In the genomic region with DNA sequence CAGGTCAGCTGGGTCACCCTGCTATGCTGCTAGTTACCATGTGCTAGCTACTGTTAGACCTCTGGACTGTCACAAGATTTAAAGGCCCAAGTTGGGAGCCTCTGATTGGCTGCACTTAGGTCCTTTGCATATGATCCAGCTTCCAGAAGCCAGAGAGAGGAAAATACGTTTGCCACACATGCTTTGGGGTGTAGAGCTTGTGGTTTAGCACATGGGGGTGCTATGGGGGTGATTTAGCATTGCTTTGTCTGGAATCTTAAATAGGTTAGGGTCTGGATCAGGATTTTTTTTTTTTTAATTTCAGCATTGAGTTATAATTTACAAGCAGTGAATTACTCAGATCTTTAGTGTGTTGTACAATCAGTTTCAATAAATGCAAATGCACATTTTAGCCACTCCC, we compare ENCODE assay signal across 36 cellular contexts.
"Had no signal": no experiment of that assay in that cellular context is flagged by ENCODE, and none has a peak within 500 bp of the region (broad histone marks: within the 10 kb centered on the region; RNA-seq: fewer than 3 reads in every experiment).

No MANE protein-coding gene starts in this region.

- H3K4me1 ChIP-seq: ascending aorta, breast epithelium, esophagus muscularis mucosa, foreskin keratinocyte, gastrocnemius medialis had no signal

- DNase-seq: activated CD4-positive, alpha-beta memory T cell treated with anti-CD3 and anti-CD28 coated beads for 36 hours; activated CD4-positive, alpha-beta T cell treated with anti-CD3 and anti-CD28 coated beads for 36 hours; activated CD4-positive, alpha-beta T cell treated with anti-CD3 and anti-CD28 coated beads, Interleukin-2, amount 10 ng/mL, durations not matched to agents 24 days and 14 days; activated CD4-positive, CD25-positive, alpha-beta regulatory T cell; activated CD4-positive, CD25-positive, alpha-beta regulatory T cell treated with anti-CD3 and anti-CD28 coated beads, Interleukin-2, amount 50 U/mL, for 72 hours; activated CD8-positive, alpha-beta memory T cell treated with anti-CD3 and anti-CD28 coated beads, Interleukin-2, amount 50 U/mL, for 48 hours; activated CD8-positive, alpha-beta T cell treated with anti-CD3 and anti-CD28 coated beads, Interleukin-2, amount 10 ng/mL, durations not matched to agents 7 days and 5 days; activated gamma-delta T cell; activated naive CD4-positive, alpha-beta T cell; activated naive CD4-positive, alpha-beta T cell treated with anti-CD3 and anti-CD28 coated beads, Interleukin-2, amount 10 ng/mL, durations not matched to agents 7 days and 5 days; activated naive CD8-positive, alpha-beta T cell treated with anti-CD3 and anti-CD28 coated beads, Interleukin-2, amount 10 ng/mL, durations not matched to agents 7 days and 5 days; activated T-cell treated with anti-CD3 and anti-CD28 coated beads for 4 hours; activated T-cell treated with anti-CD3 and anti-CD28 coated beads, Interleukin-2, amount 50 U/mL, for 24 hours; activated T-cell treated with anti-CD3 and anti-CD28 coated beads, Interleukin-2, amount 50 U/mL, for 72 hours; central memory CD4-positive, alpha-beta T cell; cerebellar nuclear complex; dorsolateral prefrontal cortex; effector memory CD4-positive, alpha-beta T cell; endodermal cell; erythroblast; foreskin keratinocyte; gastrocnemius medialis; glutamatergic neuron; T-helper 1 cell; T-helper 17 cell; T1000; WERI-Rb-1 had no signal

- H3K27me3 Mint-ChIP-seq: activated CD4-positive, alpha-beta memory T cell treated with anti-CD3 and anti-CD28 coated beads for 36 hours; activated CD4-positive, alpha-beta T cell treated with anti-CD3 and anti-CD28 coated beads for 36 hours; activated CD4-positive, alpha-beta T cell treated with anti-CD3 and anti-CD28 coated beads, Interleukin-2, amount 10 ng/mL, durations not matched to agents 24 days and 14 days; activated naive CD4-positive, alpha-beta T cell treated with anti-CD3 and anti-CD28 coated beads, Interleukin-2, amount 10 ng/mL, durations not matched to agents 7 days and 5 days; activated naive CD8-positive, alpha-beta T cell treated with anti-CD3 and anti-CD28 coated beads, Interleukin-2, amount 10 ng/mL, durations not matched to agents 7 days and 5 days; activated T-cell treated with anti-CD3 and anti-CD28 coated beads, Interleukin-2, amount 50 U/mL, for 24 hours; brain; dendritic cell treated with granulocyte-macrophage colony-stimulating factor and Interleukin-4, amounts not matched to agents 40 ng/mL and 50 ng/mL, for 4 days; T-helper 17 cell had no signal

- H3K27ac Mint-ChIP-seq: activated CD4-positive, alpha-beta memory T cell treated with anti-CD3 and anti-CD28 coated beads for 36 hours; activated CD4-positive, alpha-beta T cell treated with anti-CD3 and anti-CD28 coated beads for 36 hours; activated CD4-positive, alpha-beta T cell treated with anti-CD3 and anti-CD28 coated beads, Interleukin-2, amount 10 ng/mL, durations not matched to agents 24 days and 14 days; activated CD8-positive, alpha-beta T cell treated with anti-CD3 and anti-CD28 coated beads, Interleukin-2, amount 10 ng/mL, durations not matched to agents 7 days and 5 days; activated naive CD4-positive, alpha-beta T cell treated with anti-CD3 and anti-CD28 coated beads, Interleukin-2, amount 10 ng/mL, durations not matched to agents 7 days and 5 days; activated naive CD4-positive, alpha-beta T cell treated with anti-CD3 and anti-CD28 coated beads, Interleukin-2, amount 50 U/mL, for 72 hours; activated naive CD8-positive, alpha-beta T cell treated with anti-CD3 and anti-CD28 coated beads, Interleukin-2, amount 10 ng/mL, durations not matched to agents 7 days and 5 days; activated T-cell treated with anti-CD3 and anti-CD28 coated beads, Interleukin-2, amount 50 U/mL, for 24 hours; activated T-cell treated with anti-CD3 and anti-CD28 coated beads, Interleukin-2, amount 50 U/mL, for 72 hours; brain; dendritic cell treated with granulocyte-macrophage colony-stimulating factor and Interleukin-4, amounts not matched to agents 40 ng/mL and 50 ng/mL, for 4 days; endodermal cell; T-helper 17 cell; T-helper 2 cell treated with Interferon-gamma antibody and Interleukin-4, amounts not matched to agents 5 μg/mL and 100 μg/mL, for 36 hours had no signal

- H3K9me3 ChIP-seq: ascending aorta, gastrocnemius medialis had no signal

- H3K36me3 Mint-ChIP-seq: activated CD4-positive, alpha-beta memory T cell treated with anti-CD3 and anti-CD28 coated beads for 36 hours; activated naive CD4-positive, alpha-beta T cell treated with anti-CD3 and anti-CD28 coated beads, Interleukin-2, amount 10 ng/mL, durations not matched to agents 7 days and 5 days; activated naive CD4-positive, alpha-beta T cell treated with anti-CD3 and anti-CD28 coated beads, Interleukin-2, amount 50 U/mL, for 72 hours; activated naive CD8-positive, alpha-beta T cell treated with anti-CD3 and anti-CD28 coated beads, Interleukin-2, amount 10 ng/mL, durations not matched to agents 7 days and 5 days; brain had no signal

- H3K4me1 Mint-ChIP-seq: activated CD4-positive, alpha-beta T cell treated with anti-CD3 and anti-CD28 coated beads for 36 hours; activated CD4-positive, alpha-beta T cell treated with anti-CD3 and anti-CD28 coated beads, Interleukin-2, amount 10 ng/mL, durations not matched to agents 24 days and 14 days; activated naive CD4-positive, alpha-beta T cell treated with anti-CD3 and anti-CD28 coated beads, Interleukin-2, amount 10 ng/mL, durations not matched to agents 7 days and 5 days; activated naive CD8-positive, alpha-beta T cell treated with anti-CD3 and anti-CD28 coated beads, Interleukin-2, amount 10 ng/mL, durations not matched to agents 7 days and 5 days; brain; endodermal cell; T-helper 17 cell had no signal

- H3K27me3 ChIP-seq: ascending aorta, breast epithelium, cardiac muscle cell, dorsolateral prefrontal cortex, esophagus muscularis mucosa, foreskin keratinocyte, gastrocnemius medialis had no signal

- H3K4me3 Mint-ChIP-seq: activated CD4-positive, alpha-beta memory T cell treated with anti-CD3 and anti-CD28 coated beads for 36 hours; activated CD4-positive, alpha-beta T cell treated with anti-CD3 and anti-CD28 coated beads for 36 hours; activated CD4-positive, alpha-beta T cell treated with anti-CD3 and anti-CD28 coated beads, Interleukin-2, amount 10 ng/mL, durations not matched to agents 24 days and 14 days; activated CD8-positive, alpha-beta T cell treated with anti-CD3 and anti-CD28 coated beads, Interleukin-2, amount 10 ng/mL, durations not matched to agents 7 days and 5 days; activated naive CD4-positive, alpha-beta T cell treated with anti-CD3 and anti-CD28 coated beads, Interleukin-2, amount 10 ng/mL, durations not matched to agents 7 days and 5 days; activated naive CD8-positive, alpha-beta T cell treated with anti-CD3 and anti-CD28 coated beads, Interleukin-2, amount 10 ng/mL, durations not matched to agents 7 days and 5 days; activated T-cell treated with anti-CD3 and anti-CD28 coated beads, Interleukin-2, amount 50 U/mL, for 24 hours; activated T-cell treated with anti-CD3 and anti-CD28 coated beads, Interleukin-2, amount 50 U/mL, for 72 hours; brain; dendritic cell treated with granulocyte-macrophage colony-stimulating factor and Interleukin-4, amounts not matched to agents 40 ng/mL and 50 ng/mL, for 4 days; endodermal cell; T-helper 17 cell; T-helper 2 cell treated with Interferon-gamma antibody and Interleukin-4, amounts not matched to agents 5 μg/mL and 100 μg/mL, for 36 hours had no signal

- H3K4me3 ChIP-seq: ascending aorta, breast epithelium, cardiac muscle cell, coronary artery, dorsolateral prefrontal cortex, esophagus muscularis mucosa, gastrocnemius medialis had no signal

- H3K36me3 ChIP-seq: ascending aorta, breast epithelium, cardiac muscle cell, esophagus muscularis mucosa, gastrocnemius medialis, WERI-Rb-1 had no signal

- H3K9me3 Mint-ChIP-seq: activated CD4-positive, alpha-beta T cell treated with anti-CD3 and anti-CD28 coated beads, Interleukin-2, amount 10 ng/mL, durations not matched to agents 24 days and 14 days; activated naive CD4-positive, alpha-beta T cell treated with anti-CD3 and anti-CD28 coated beads, Interleukin-2, amount 10 ng/mL, durations not matched to agents 7 days and 5 days; activated naive CD8-positive, alpha-beta T cell treated with anti-CD3 and anti-CD28 coated beads, Interleukin-2, amount 10 ng/mL, durations not matched to agents 7 days and 5 days; T-helper 2 cell treated with Interferon-gamma antibody and Interleukin-4, amounts not matched to agents 5 μg/mL and 100 μg/mL, for 36 hours had no signal

- H3K27ac ChIP-seq: ascending aorta, breast epithelium, cardiac muscle cell, coronary artery, dorsolateral prefrontal cortex, esophagus muscularis mucosa, foreskin keratinocyte, gastrocnemius medialis, WERI-Rb-1 had no signal
